1 cellular context compared by ENCODE assay signal in the genomic region with DNA sequence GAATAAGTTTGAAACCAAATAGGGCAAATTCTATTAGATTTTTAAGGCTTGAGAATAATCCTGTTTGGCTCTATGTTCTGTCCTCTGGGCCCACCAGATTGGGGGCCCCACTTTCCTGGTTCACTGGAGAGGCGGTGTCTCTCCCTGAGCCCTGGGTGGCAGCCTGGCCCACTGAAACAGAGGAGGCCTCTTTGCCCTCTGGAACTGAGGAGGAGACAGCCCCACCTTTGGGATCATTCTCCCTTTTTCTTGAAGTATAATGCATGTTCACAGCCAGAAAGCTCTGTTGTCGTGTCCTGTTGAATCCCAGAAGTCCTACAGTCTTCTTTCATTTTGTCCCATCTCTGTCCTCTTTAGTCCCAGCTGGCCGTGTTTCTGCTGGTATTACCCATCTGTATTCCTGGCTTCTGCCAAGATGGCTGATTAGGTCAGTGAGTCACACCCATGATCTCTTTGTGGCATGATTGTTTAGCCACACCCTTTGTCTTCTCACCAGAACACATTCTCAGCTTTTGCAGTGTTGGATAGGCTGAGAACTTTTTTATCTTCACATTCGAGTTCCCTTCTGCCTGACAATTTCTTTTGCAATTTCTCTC.
TF ChIP-seq lines count a peak whose summit lies in the region.

No MANE protein-coding gene starts in this region.

TF ChIP-seq in IMR-90, 13 proteins besides CTCF, POLR2A, EP300 and RAD21 (continued from another document):
- TF ChIP-seq, protein P1, sequence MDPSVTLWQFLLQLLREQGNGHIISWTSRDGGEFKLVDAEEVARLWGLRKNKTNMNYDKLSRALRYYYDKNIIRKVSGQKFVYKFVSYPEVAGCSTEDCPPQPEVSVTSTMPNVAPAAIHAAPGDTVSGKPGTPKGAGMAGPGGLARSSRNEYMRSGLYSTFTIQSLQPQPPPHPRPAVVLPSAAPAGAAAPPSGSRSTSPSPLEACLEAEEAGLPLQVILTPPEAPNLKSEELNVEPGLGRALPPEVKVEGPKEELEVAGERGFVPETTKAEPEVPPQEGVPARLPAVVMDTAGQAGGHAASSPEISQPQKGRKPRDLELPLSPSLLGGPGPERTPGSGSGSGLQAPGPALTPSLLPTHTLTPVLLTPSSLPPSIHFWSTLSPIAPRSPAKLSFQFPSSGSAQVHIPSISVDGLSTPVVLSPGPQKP (IDR thresholded peaks at IDR 0.05; ENCODE audit: borderline replicate concordance, low read depth, low read length): no peak
- TF ChIP-seq FOS (IDR thresholded peaks at IDR 0.05; ENCODE audit: low read depth, low read length) (no peak), MAZ (IDR thresholded peaks at IDR 0.05; ENCODE audit: borderline replicate concordance, low read depth, low read length) (no peak), CHD1 (IDR thresholded peaks at IDR 0.05; ENCODE audit: low read depth, low read length) (no peak), SMC3 (IDR thresholded peaks at IDR 0.05; ENCODE audit: low read depth, low read length) (no peak), BHLHE40 (IDR thresholded peaks at IDR 0.05; ENCODE audit: low read depth, low read length) (no peak), RCOR1 (IDR thresholded peaks at IDR 0.05; ENCODE audit: insufficient replicate concordance, low read length) (no peak), CEBPB (IDR thresholded peaks at IDR 0.05; ENCODE audit: low read depth, low read length) (no peak), NFE2L2 (IDR thresholded peaks at IDR 0.05; ENCODE audit: low read depth, low read length) (no peak), MAFK (IDR thresholded peaks at IDR 0.05; ENCODE audit: low read depth, low read length) (no peak), RFX5 (IDR thresholded peaks at IDR 0.05; ENCODE audit: low read depth, low read length) (no peak)
- TF ChIP-seq, protein P2, sequence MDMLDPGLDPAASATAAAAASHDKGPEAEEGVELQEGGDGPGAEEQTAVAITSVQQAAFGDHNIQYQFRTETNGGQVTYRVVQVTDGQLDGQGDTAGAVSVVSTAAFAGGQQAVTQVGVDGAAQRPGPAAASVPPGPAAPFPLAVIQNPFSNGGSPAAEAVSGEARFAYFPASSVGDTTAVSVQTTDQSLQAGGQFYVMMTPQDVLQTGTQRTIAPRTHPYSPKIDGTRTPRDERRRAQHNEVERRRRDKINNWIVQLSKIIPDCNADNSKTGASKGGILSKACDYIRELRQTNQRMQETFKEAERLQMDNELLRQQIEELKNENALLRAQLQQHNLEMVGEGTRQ (IDR thresholded peaks at IDR 0.05; ENCODE audit: low read depth, low read length): no peak
